ENCODE assay signal across 17 cellular contexts in genomic region chr16:78285437-78285917, GRCh38.
DNase-seq lines count a peak whose midpoint lies in the region; ATAC-seq, FAIRE-seq and TF ChIP-seq lines count a peak whose summit lies in the region.
"Had no signal": no experiment of that assay in that cellular context is flagged by ENCODE, and none has a peak within 500 bp of the region (broad histone marks: within the 10 kb centered on the region; RNA-seq: fewer than 3 reads in every experiment).

No MANE protein-coding gene starts in this region.

- H3K4me3 ChIP-seq in HEK293 (ENCODE audit: low read depth, low read length) (no peak overlapping the region), endocrine pancreas (ENCODE audit: control insufficient read depth, insufficient read depth, low read length) (peak overlapping the region; percentile 30), right lobe of liver (no peak overlapping the region), small intestine (ENCODE audit: low read depth in 1 of 2, low read length in 2 of 2) (no peak overlapping the region)
- H3K4me3 ChIP-seq: BLaER1, GM23338 had no signal

- H3K36me3 ChIP-seq in HEK293 (ENCODE audit: control insufficient read depth in 2 of 2, insufficient read depth in 1 of 2, low read length in 2 of 2) (no peaks in the 10 kb centered on the region), endocrine pancreas (ENCODE audit: control insufficient read depth, insufficient read depth, low read length) (no peaks in the 10 kb centered on the region), right lobe of liver (no peaks in the 10 kb centered on the region), small intestine (ENCODE audit: control insufficient read depth in 2 of 2, insufficient read depth in 2 of 2, low read length in 2 of 2) (no peaks in the 10 kb centered on the region)
- H3K36me3 ChIP-seq: BLaER1 had no signal

- DNase-seq in right lobe of liver: no peak
- peak; percentile 25 for DNase-seq in small intestine
- no peak for DNase-seq in DMS153 treated with DMSO at 0.1 percent for 48 hours (lab: John Stamatoyannopoulos, UW; ENCODE audit: unreplicated experiment)
- no peak for DNase-seq in NCI-H345 treated with DMSO at 0.1 percent for 48 hours (lab: John Stamatoyannopoulos, UW; ENCODE audit: unreplicated experiment)
- DNase-seq: 8988T; CD4-positive, alpha-beta memory T cell; DMS153; DMS79 treated with DMSO at 0.1 percent for 48 hours had no signal

- H3K9me3 ChIP-seq in HEK293 (ENCODE audit: control insufficient read depth, insufficient read depth, low read depth, low read length) (no peaks in the 10 kb centered on the region), endocrine pancreas (ENCODE audit: control insufficient read depth, low read length) (no peaks in the 10 kb centered on the region), right lobe of liver (no peaks in the 10 kb centered on the region), small intestine (ENCODE audit: control insufficient read depth, low read depth) (no peaks in the 10 kb centered on the region)
- H3K9me3 ChIP-seq: BLaER1 had no signal

- H3K4me1 ChIP-seq in HEK293 (ENCODE audit: control insufficient read depth, insufficient read depth, low read length): peaks cover 11% of the 10 kb centered on the region
- peaks cover 9% of the 10 kb centered on the region for H3K4me1 ChIP-seq in endocrine pancreas (ENCODE audit: control insufficient read depth, insufficient read depth, low read length)
- peaks cover 0 to 11% (median 2%) of the 10 kb centered on the region in 4 donors for H3K4me1 ChIP-seq in right lobe of liver
- H3K4me1 ChIP-seq in small intestine (ENCODE audit: control insufficient read depth in 2 of 2, insufficient read depth in 1 of 2, low read depth in 1 of 2, low read length in 1 of 2): no peaks in the 10 kb centered on the region
- H3K4me1 ChIP-seq: BLaER1 had no signal

- CTCF ChIA-PET in HEK293 (lab: Yijun Ruan, JAX): no interaction called here

- H3K27me3 ChIP-seq in endocrine pancreas (ENCODE audit: control insufficient read depth, insufficient read depth, low read length) (no peaks in the 10 kb centered on the region), right lobe of liver (no peaks in the 10 kb centered on the region), small intestine (ENCODE audit: control insufficient read depth in 2 of 2, insufficient read depth in 2 of 2, low read length in 2 of 2) (no peaks in the 10 kb centered on the region)
- H3K27me3 ChIP-seq: BLaER1 had no signal

- POLR2A ChIA-PET in HEK293 (lab: Yijun Ruan, JAX): no interaction called here

- intact Hi-C loops in right lobe of liver (cut with DNase I): no loop called here

- no peak for FAIRE-seq in small intestine (lab: Jason Lieb, UNC)
- FAIRE-seq: GM12892, GM18507, H54 had no signal

- 61% methylated on average over 3 of the region's 6 CpGs for WGBS in right lobe of liver (ENCODE audit: insufficient coverage, low coverage, low lambda C conversion rate, missing lambda C conversion rate)
- WGBS in small intestine, 3 donors: 47 to 63% (median 63%) methylated on average over 6 of the region's 6 CpGs

- TF ChIP-seq POLR2A in right lobe of liver (IDR thresholded peaks at IDR 0.05): no peak

- ATAC-seq in right lobe of liver: no peak
- ATAC-seq in HG03439 (IDR thresholded peaks at IDR 0.05; ENCODE audit: unreplicated experiment): no peak
- ATAC-seq: GM23338, HCT116 had no signal

- no peak overlapping the region for H3K27ac ChIP-seq in HEK293 (ENCODE audit: extremely low read depth, low read depth, low read length)
- peak overlapping the region in 2 of 3 donors; percentile 61 to 68 for H3K27ac ChIP-seq in right lobe of liver
- H3K27ac ChIP-seq in small intestine (ENCODE audit: low read depth in 1 of 2, low read length in 1 of 2): no peak overlapping the region
- H3K27ac ChIP-seq: BLaER1 had no signal

- H3K9ac ChIP-seq in endocrine pancreas (ENCODE audit: control insufficient read depth, insufficient read depth, low read length): no peak overlapping the region
- H3K9ac ChIP-seq: BLaER1 had no signal

- TF ChIP-seq CTCF in HEK293 (tag by site-specific recombination; IDR thresholded peaks at IDR 0.05) (no peak), right lobe of liver (IDR thresholded peaks at IDR 0.05) (no peak)

TF ChIP-seq in HEK293, 187 proteins besides CTCF, POLR2A, EP300 and RAD21:
- peak; percentile 43; the same call in 1 of the 2 replicates for TF ChIP-seq MZF1 (tag by site-specific recombination; IDR thresholded peaks at IDR 0.05; ENCODE audit: borderline replicate concordance)
- TF ChIP-seq ZBTB10 (tag by site-specific recombination; IDR thresholded peaks at IDR 0.05): no peak
- TF ChIP-seq HIC1 (tag by site-specific recombination; IDR thresholded peaks at IDR 0.05): no peak
- TF ChIP-seq ZNF133 (tag by site-specific recombination; IDR thresholded peaks at IDR 0.05): peak; percentile 94

Comparison
In these comparisons a context has a peak if more than half of its experiments do, and no peak if none do; other contexts are left out.
1. H3K27ac ChIP-seq: peak in right lobe of liver (2 of 3); none in HEK293 (single experiment) and small intestine (0 of 2).